Comparison of ENCODE assay signal across 9 cellular contexts in genomic region chr5:159310492-159310891, GRCh38. TPM values are rescaled to one million over a fixed set of nuclear protein-coding genes. Genes with fewer than 3 reads are reported as not detected.
DNase-seq lines count a peak whose midpoint lies in the region; ATAC-seq and TF ChIP-seq lines count a peak whose summit lies in the region.
"Had no signal": no experiment of that assay in that cellular context is flagged by ENCODE, and none has a peak within 500 bp of the region (broad histone marks: within the 10 kb centered on the region; RNA-seq: fewer than 3 reads in every experiment).

No MANE protein-coding gene starts in this region.

- peaks cover 26% of the 10 kb centered on the region for H3K27me3 ChIP-seq in CD4-positive, CD25-positive, alpha-beta regulatory T cell (ENCODE audit: control insufficient read depth, insufficient read depth, low read length)
- peaks cover 54% of the 10 kb centered on the region for H3K27me3 ChIP-seq in HUES64 (ENCODE audit: insufficient read depth, low read length)
- H3K27me3 ChIP-seq in kidney epithelial cell (ENCODE audit: control insufficient read depth, insufficient read depth, low read length), result peaks cover 3% of the 10 kb centered on the region
- H3K27me3 ChIP-seq in stomach, result peaks cover 0 to 29% (median 0%) of the 10 kb centered on the region in 3 donors

- no peak for TF ChIP-seq EP300 in stomach (IDR thresholded peaks at IDR 0.05)

- no peaks in the 10 kb centered on the region for H3K9me3 Mint-ChIP-seq in CD4-positive, CD25-positive, alpha-beta regulatory T cell
- no peaks in the 10 kb centered on the region for H3K9me3 Mint-ChIP-seq in activated naive CD4-positive, alpha-beta T cell treated with anti-CD3 and anti-CD28 coated beads, Interleukin-2, amount 10 ng/mL, durations not matched to agents 7 days and 5 days

- DNase-seq in CD4-positive, CD25-positive, alpha-beta regulatory T cell, result peak in 1 of 3 donors; percentile 50
- DNase-seq in activated naive CD4-positive, alpha-beta T cell treated with anti-CD3 and anti-CD28 coated beads, Interleukin-2, amount 10 ng/mL, durations not matched to agents 7 days and 5 days, result peak; percentile 56
- DNase-seq in kidney epithelial cell (ENCODE audit: low read depth) (no peak), stomach (peak; percentile 63)

- intact Hi-C loops in stomach (cut with DNase I; ENCODE audit: low total_unique reads), result loop anchor here (10.0 kb wide), 1 partner anchor 156 kb away; no protein-coding TSS in a partner anchor

- H3K27ac Mint-ChIP-seq in CD4-positive, CD25-positive, alpha-beta regulatory T cell, result no peak overlapping the region
- no peak overlapping the region for H3K27ac Mint-ChIP-seq in activated naive CD4-positive, alpha-beta T cell treated with anti-CD3 and anti-CD28 coated beads, Interleukin-2, amount 10 ng/mL, durations not matched to agents 7 days and 5 days

- no peaks in the 10 kb centered on the region for H3K36me3 Mint-ChIP-seq in CD4-positive, CD25-positive, alpha-beta regulatory T cell
- no peaks in the 10 kb centered on the region for H3K36me3 Mint-ChIP-seq in activated naive CD4-positive, alpha-beta T cell treated with anti-CD3 and anti-CD28 coated beads, Interleukin-2, amount 10 ng/mL, durations not matched to agents 7 days and 5 days

- H3K4me1 ChIP-seq in CD4-positive, CD25-positive, alpha-beta regulatory T cell (ENCODE audit: control insufficient read depth, insufficient read depth, low read length, poor library complexity, severe bottlenecking), result peaks cover 5% of the 10 kb centered on the region
- H3K4me1 ChIP-seq in HUES64 (ENCODE audit: insufficient read depth, low read length) (no peaks in the 10 kb centered on the region; the same call in 1 of the 2 replicates), stomach (peaks cover 0 to 15% (median 8%) of the 10 kb centered on the region in 4 donors)

- peaks cover 76% of the 10 kb centered on the region for H3K27me3 Mint-ChIP-seq in CD4-positive, CD25-positive, alpha-beta regulatory T cell
- peaks cover 60% of the 10 kb centered on the region for H3K27me3 Mint-ChIP-seq in activated naive CD4-positive, alpha-beta T cell treated with anti-CD3 and anti-CD28 coated beads, Interleukin-2, amount 10 ng/mL, durations not matched to agents 7 days and 5 days

- no peak overlapping the region for H3K9ac ChIP-seq in HUES64 (ENCODE audit: low read depth, low read length)

- no peak overlapping the region for H3K27ac ChIP-seq in CD4-positive, CD25-positive, alpha-beta regulatory T cell (ENCODE audit: insufficient read depth, low read length, poor library complexity, severe bottlenecking)
- H3K27ac ChIP-seq in HUES64 (ENCODE audit: low read depth, low read length), result no peak overlapping the region
- H3K27ac ChIP-seq in stomach, result no peak overlapping the region

- TF ChIP-seq POLR2A in stomach (IDR thresholded peaks at IDR 0.05), result no peak

- no peak overlapping the region for H3K4me3 ChIP-seq in CD4-positive, CD25-positive, alpha-beta regulatory T cell (ENCODE audit: low read depth, low read length)
- H3K4me3 ChIP-seq in HUES64 (ENCODE audit: low read length) (peak overlapping the region; percentile 42), kidney epithelial cell (ENCODE audit: low read depth, low read length) (peak overlapping the region; percentile 16), stomach (peak overlapping the region; percentile 13 to 40 (median 28))

- H3K4me1 Mint-ChIP-seq in CD4-positive, CD25-positive, alpha-beta regulatory T cell, result peaks cover 0 to 10% (median 5%) of the 10 kb centered on the region in 4 donors
- peaks cover 14% of the 10 kb centered on the region for H3K4me1 Mint-ChIP-seq in activated naive CD4-positive, alpha-beta T cell treated with anti-CD3 and anti-CD28 coated beads, Interleukin-2, amount 10 ng/mL, durations not matched to agents 7 days and 5 days

- ATAC-seq in CD4-positive, CD25-positive, alpha-beta regulatory T cell (ENCODE audit: low read depth in 2 of 2), result peak; percentile 64 to 77
- ATAC-seq in HG03097 (IDR thresholded peaks at IDR 0.05; ENCODE audit: low FRiP score, unreplicated experiment) (no peak), GM21390 (IDR thresholded peaks at IDR 0.05; ENCODE audit: unreplicated experiment) (no peak), HG03571 (IDR thresholded peaks at IDR 0.05; ENCODE audit: unreplicated experiment) (no peak)

- TF ChIP-seq CTCF in kidney epithelial cell (IDR thresholded peaks at IDR 0.05; ENCODE audit: insufficient read depth, low read length, poor library complexity, severe bottlenecking) (no peak), stomach (IDR thresholded peaks at IDR 0.05) (no peak)

- no peaks in the 10 kb centered on the region for H3K36me3 ChIP-seq in CD4-positive, CD25-positive, alpha-beta regulatory T cell (ENCODE audit: control insufficient read depth, insufficient read depth, low read length)
- no peaks in the 10 kb centered on the region for H3K36me3 ChIP-seq in HUES64 (ENCODE audit: insufficient read depth, low read length)
- no peaks in the 10 kb centered on the region for H3K36me3 ChIP-seq in kidney epithelial cell (ENCODE audit: control insufficient read depth, insufficient read depth, low read length)
- H3K36me3 ChIP-seq in stomach, result no peaks in the 10 kb centered on the region

- CTCF ChIA-PET in activated naive CD4-positive, alpha-beta T cell treated with anti-CD3 and anti-CD28 coated beads, Interleukin-2, amount 10 ng/mL, durations not matched to agents 7 days and 5 days (lab: Charles Lee), result interaction anchor here (0.8 to 2.0 kb wide), 5 partner anchors 10 to 677 kb away, joined by 3 to 9 read pairs (median 3); no protein-coding TSS in a partner anchor

- 3% methylated on average over 27 of the region's 27 CpGs for WGBS in HUES64
- WGBS in stomach, 5 donors, result 4 to 17% (median 7%) methylated on average over 21 to 27 of the region's 27 CpGs

- H3K4me3 Mint-ChIP-seq in CD4-positive, CD25-positive, alpha-beta regulatory T cell, result peak overlapping the region in 1 of 4 donors; percentile 17
- H3K4me3 Mint-ChIP-seq in activated naive CD4-positive, alpha-beta T cell treated with anti-CD3 and anti-CD28 coated beads, Interleukin-2, amount 10 ng/mL, durations not matched to agents 7 days and 5 days, result no peak overlapping the region

- H3K9me3 ChIP-seq in CD4-positive, CD25-positive, alpha-beta regulatory T cell (ENCODE audit: control insufficient read depth in 2 of 2, low read length in 2 of 2), result no peaks in the 10 kb centered on the region
- H3K9me3 ChIP-seq in HUES64 (ENCODE audit: insufficient read depth, low read depth, low read length) (no peaks in the 10 kb centered on the region), stomach (no peaks in the 10 kb centered on the region)

RNA-seq across cellular contexts. Expression of gene IL12B, which starts 19.8 kb away (rescaled TPM):
- total RNA-seq in CD4-positive, CD25-positive, alpha-beta regulatory T cell, result not detected
- polyA plus RNA-seq in CD4-positive, CD25-positive, alpha-beta regulatory T cell, result not detected
- polyA plus RNA-seq in HUES64 (2013, experiment 1 of 2), result not detected
- polyA plus RNA-seq in HUES64 (2013, experiment 2 of 2), result not detected
- total RNA-seq in kidney epithelial cell, result not detected in 2 replicates
- not detected for total RNA-seq in stomach
- polyA plus RNA-seq in stomach, result under 1 TPM in 1 of 3 donors, not detected in 2; 0.05 TPM
- total RNA-seq: right cardiac atrium had no signal
- polyA plus RNA-seq: right cardiac atrium had no signal

RNA-seq across cellular contexts. Expression of gene UBLCP1, which starts 47.4 kb away (rescaled TPM):
- 20.5 TPM for total RNA-seq in CD4-positive, CD25-positive, alpha-beta regulatory T cell
- polyA plus RNA-seq in CD4-positive, CD25-positive, alpha-beta regulatory T cell, result 10 to 100 TPM; 52.8 to 66.1 (median 60.2) TPM
- polyA plus RNA-seq in HUES64 (2013, experiment 1 of 2), result 44.3 TPM
- 49.8 TPM for polyA plus RNA-seq in HUES64 (2013, experiment 2 of 2)
- total RNA-seq in kidney epithelial cell, result 42.5 and 46.0 TPM in 2 replicates
- 10 to 100 TPM in 2 of 5 donors, 1 to 10 TPM in 3; 1.2 to 24.4 (median 8.0) TPM for total RNA-seq in stomach
- 10 to 100 TPM; 16.5 to 20.0 (median 16.8) TPM for polyA plus RNA-seq in stomach

Comparison
In these comparisons a context has a peak if more than half of its experiments do, and no peak if none do; other contexts are left out.
1. ATAC-seq: peak in CD4-positive, CD25-positive, alpha-beta regulatory T cell (2 of 2); none in HG03097 (single experiment), GM21390 (single experiment) and HG03571 (single experiment).